In the genomic region with DNA sequence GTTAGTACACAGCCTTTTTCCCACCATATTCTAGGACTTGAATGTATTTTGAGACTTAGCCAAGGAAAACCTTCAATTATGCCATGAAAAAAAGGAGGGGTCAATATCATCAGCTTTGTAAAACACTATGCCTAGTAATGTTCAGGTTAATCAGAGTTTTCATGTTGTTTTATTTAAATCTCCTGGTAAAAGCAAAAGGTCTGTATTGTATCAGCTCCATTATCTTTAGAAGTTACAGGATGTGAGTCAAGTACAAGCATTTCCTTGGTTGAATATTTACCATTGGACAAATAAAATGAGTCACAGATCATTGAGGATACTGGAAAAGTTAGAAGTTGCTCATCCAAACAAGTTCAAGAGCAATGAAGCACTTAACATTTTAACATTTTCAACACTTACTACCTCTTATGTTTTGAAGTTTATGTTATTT, we compare ENCODE assay signal across 11 cellular contexts.
DNase-seq lines count a peak whose midpoint lies in the region; ATAC-seq and TF ChIP-seq lines count a peak whose summit lies in the region.
"Had no signal": no experiment of that assay in that cellular context is flagged by ENCODE, and none has a peak within 500 bp of the region (broad histone marks: within the 10 kb centered on the region; RNA-seq: fewer than 3 reads in every experiment).

No MANE protein-coding gene starts in this region.

- H3K4me1 ChIP-seq in SK-N-SH (ENCODE audit: control insufficient read depth in 1 of 2, insufficient read depth in 2 of 2, low read depth in 1 of 2, low read length in 1 of 2), result peaks cover 0 to 27% of the 10 kb centered on the region in 2 experiments; a peak in 3 of 4 replicates
- no peaks in the 10 kb centered on the region for H3K4me1 ChIP-seq in adrenal gland (replicated peaks in 1 of 2)

- peaks cover 24% of the 10 kb centered on the region for H3F3A ChIP-seq in SK-N-SH (replicated peaks; ENCODE audit: insufficient read depth)

- no peaks in the 10 kb centered on the region for H3K4me1 Mint-ChIP-seq in activated CD4-positive, alpha-beta T cell treated with anti-CD3 and anti-CD28 coated beads, Interleukin-2, amount 10 ng/mL, durations not matched to agents 7 days and 5 days

- in situ Hi-C loops in GM13977 (cut with MboI; ENCODE audit: low pct_unique_long_range_greater_than_20kb, low sequenced_read_pairs, unreplicated experiment), result no loop called here

- H3K27ac ChIP-seq in SK-N-SH (ENCODE audit: low read depth in 2 of 2, low read length in 1 of 2) (peak overlapping the region; percentile 74; a peak in 3 of 4 replicates), adrenal gland (no peak overlapping the region)

- no peaks in the 10 kb centered on the region for H3K9me3 Mint-ChIP-seq in activated CD4-positive, alpha-beta T cell treated with anti-CD3 and anti-CD28 coated beads, Interleukin-2, amount 10 ng/mL, durations not matched to agents 7 days and 5 days

- peak; percentile 39 to 92; a peak in 3 of 4 replicates for TF ChIP-seq EP300 in SK-N-SH (IDR thresholded peaks at IDR 0.05; ENCODE audit: borderline replicate concordance in 1 of 2, low read depth in 1 of 2, low read length in 1 of 2)

- H3K4me3 Mint-ChIP-seq in activated CD4-positive, alpha-beta T cell treated with anti-CD3 and anti-CD28 coated beads, Interleukin-2, amount 10 ng/mL, durations not matched to agents 7 days and 5 days, result no peak overlapping the region

- H3K36me3 Mint-ChIP-seq in activated CD4-positive, alpha-beta T cell treated with anti-CD3 and anti-CD28 coated beads, Interleukin-2, amount 10 ng/mL, durations not matched to agents 7 days and 5 days (ENCODE audit: low read depth), result no peaks in the 10 kb centered on the region

- H3K36me3 ChIP-seq in SK-N-SH (replicated peaks in 1 of 2; ENCODE audit: control insufficient read depth in 1 of 2, insufficient read depth in 2 of 2, low read length in 1 of 2) (peaks cover 16 to 29% of the 10 kb centered on the region in 2 experiments), adrenal gland (replicated peaks in 1 of 2) (no peaks in the 10 kb centered on the region)

- H3K79me2 ChIP-seq in SK-N-SH (ENCODE audit: insufficient read depth), result no peaks in the 10 kb centered on the region

- CTCF ChIA-PET in SK-N-SH (lab: Yijun Ruan, JAX), result interaction anchor here (2.0 kb wide), 1 partner anchor 181 kb away, joined by 8 read pairs; no protein-coding TSS in a partner anchor
- CTCF ChIA-PET in activated CD4-positive, alpha-beta T cell treated with anti-CD3 and anti-CD28 coated beads, Interleukin-2, amount 10 ng/mL, durations not matched to agents 7 days and 5 days (lab: Charles Lee), result no interaction called here

- H3K9me3 ChIP-seq in SK-N-SH (no peaks in the 10 kb centered on the region), adrenal gland (replicated peaks in 1 of 3) (no peaks in the 10 kb centered on the region)

- H2AFZ ChIP-seq in SK-N-SH (ENCODE audit: low read depth), result no peak overlapping the region

- H4K20me1 ChIP-seq in SK-N-SH (ENCODE audit: insufficient read depth), result no peaks in the 10 kb centered on the region

- TF ChIP-seq POLR2A in adrenal gland (IDR thresholded peaks at IDR 0.05), result no peak

- TF ChIP-seq RAD21 in SK-N-SH (IDR thresholded peaks at IDR 0.05; ENCODE audit: low read length), result no peak

- no peak for ATAC-seq in HG03439 (IDR thresholded peaks at IDR 0.05; ENCODE audit: unreplicated experiment)

- no peaks in the 10 kb centered on the region for H3K9me2 ChIP-seq in SK-N-SH

- POLR2A ChIA-PET in SK-N-SH (lab: Yijun Ruan, JAX), result no interaction called here
- POLR2A ChIA-PET in activated CD4-positive, alpha-beta T cell treated with anti-CD3 and anti-CD28 coated beads, Interleukin-2, amount 10 ng/mL, durations not matched to agents 7 days and 5 days (lab: Charles Lee), result no interaction called here

- no peak for TF ChIP-seq CTCF in SK-N-SH (IDR thresholded peaks at IDR 0.05)
- TF ChIP-seq CTCF in fibroblast of pulmonary artery (IDR thresholded peaks at IDR 0.05; ENCODE audit: low read length, missing control alignments), result no peak
- no peak for TF ChIP-seq CTCF in GM13977 (IDR thresholded peaks at IDR 0.05; ENCODE audit: extremely low read depth, insufficient read depth, missing control alignments)
- no peak for TF ChIP-seq CTCF in adrenal gland (IDR thresholded peaks at IDR 0.05)

- no peak overlapping the region for H3K27ac Mint-ChIP-seq in activated CD4-positive, alpha-beta T cell treated with anti-CD3 and anti-CD28 coated beads, Interleukin-2, amount 10 ng/mL, durations not matched to agents 7 days and 5 days

- H3K27me3 ChIP-seq in SK-N-SH (ENCODE audit: insufficient read depth) (no peaks in the 10 kb centered on the region), adrenal gland (no peaks in the 10 kb centered on the region)

- peaks cover 23% of the 10 kb centered on the region for H3K27me3 Mint-ChIP-seq in activated CD4-positive, alpha-beta T cell treated with anti-CD3 and anti-CD28 coated beads, Interleukin-2, amount 10 ng/mL, durations not matched to agents 7 days and 5 days

- peak overlapping the region; percentile 6; the same call in 1 of the 2 replicates for H3K4me2 ChIP-seq in SK-N-SH

- H3K4me3 ChIP-seq in SK-N-SH (ENCODE audit: low read depth in 2 of 2, low read length in 1 of 2) (no peak overlapping the region), fibroblast of pulmonary artery (replicated peaks; ENCODE audit: low read depth, low read length) (no peak overlapping the region), adrenal gland (no peak overlapping the region)

- no peak overlapping the region for H3K9ac ChIP-seq in SK-N-SH

- DNase-seq in ELR (ENCODE audit: low read depth), result peak; percentile 89
- DNase-seq in SK-N-SH, result no peak
- peak; percentile 74 for DNase-seq in fibroblast of pulmonary artery (ENCODE audit: low read depth)
- peak; percentile 75 for DNase-seq in pulmonary artery endothelial cell (ENCODE audit: low read depth, low spot score)
- DNase-seq in activated CD4-positive, alpha-beta T cell treated with anti-CD3 and anti-CD28 coated beads, Interleukin-2, amount 10 ng/mL, durations not matched to agents 7 days and 5 days, result no peak
- DNase-seq in GM13977 (ENCODE audit: low spot score), result no peak
- no peak for DNase-seq in adrenal gland
- DNase-seq: activated CD8-positive, alpha-beta memory T cell treated with anti-CD3 and anti-CD28 coated beads, Interleukin-2, amount 50 U/mL, for 48 hours; caudate nucleus; DMS 273 treated with DMSO at 0.1 percent for 48 hours had no signal

- intact Hi-C loops in adrenal gland (cut with DNase I), result no loop called here

TF ChIP-seq in SK-N-SH, 30 proteins besides CTCF, POLR2A, EP300 and RAD21 (continues in another document):
- no peak for TF ChIP-seq ELF1 (IDR thresholded peaks at IDR 0.05)
- peak; percentile 76; the same call in 1 of the 2 replicates for TF ChIP-seq RXRA (IDR thresholded peaks at IDR 0.05; ENCODE audit: borderline replicate concordance, low read depth)
- peak; percentile 61; the same call in 1 of the 2 replicates for TF ChIP-seq POLR2AphosphoS5 (IDR thresholded peaks at IDR 0.05; ENCODE audit: low read depth, low read length)
- TF ChIP-seq, protein P1, sequence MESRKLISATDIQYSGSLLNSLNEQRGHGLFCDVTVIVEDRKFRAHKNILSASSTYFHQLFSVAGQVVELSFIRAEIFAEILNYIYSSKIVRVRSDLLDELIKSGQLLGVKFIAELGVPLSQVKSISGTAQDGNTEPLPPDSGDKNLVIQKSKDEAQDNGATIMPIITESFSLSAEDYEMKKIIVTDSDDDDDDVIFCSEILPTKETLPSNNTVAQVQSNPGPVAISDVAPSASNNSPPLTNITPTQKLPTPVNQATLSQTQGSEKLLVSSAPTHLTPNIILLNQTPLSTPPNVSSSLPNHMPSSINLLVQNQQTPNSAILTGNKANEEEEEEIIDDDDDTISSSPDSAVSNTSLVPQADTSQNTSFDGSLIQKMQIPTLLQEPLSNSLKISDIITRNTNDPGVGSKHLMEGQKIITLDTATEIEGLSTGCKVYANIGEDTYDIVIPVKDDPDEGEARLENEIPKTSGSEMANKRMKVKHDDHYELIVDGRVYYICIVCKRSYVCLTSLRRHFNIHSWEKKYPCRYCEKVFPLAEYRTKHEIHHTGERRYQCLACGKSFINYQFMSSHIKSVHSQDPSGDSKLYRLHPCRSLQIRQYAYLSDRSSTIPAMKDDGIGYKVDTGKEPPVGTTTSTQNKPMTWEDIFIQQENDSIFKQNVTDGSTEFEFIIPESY (IDR thresholded peaks at IDR 0.05; ENCODE audit: borderline replicate concordance, low read depth), result peak; percentile 48; the same call in 1 of the 2 replicates
- peak; percentile 98 for TF ChIP-seq TCF12 (IDR thresholded peaks at IDR 0.05)
- peak; percentile 70 for TF ChIP-seq NFIC (IDR thresholded peaks at IDR 0.05; ENCODE audit: borderline replicate concordance)
- TF ChIP-seq JUND (IDR thresholded peaks at IDR 0.05), result peak; percentile 96
- peak; percentile 85 for TF ChIP-seq FOXM1 (IDR thresholded peaks at IDR 0.05; ENCODE audit: low read depth)
- TF ChIP-seq, protein P2, sequence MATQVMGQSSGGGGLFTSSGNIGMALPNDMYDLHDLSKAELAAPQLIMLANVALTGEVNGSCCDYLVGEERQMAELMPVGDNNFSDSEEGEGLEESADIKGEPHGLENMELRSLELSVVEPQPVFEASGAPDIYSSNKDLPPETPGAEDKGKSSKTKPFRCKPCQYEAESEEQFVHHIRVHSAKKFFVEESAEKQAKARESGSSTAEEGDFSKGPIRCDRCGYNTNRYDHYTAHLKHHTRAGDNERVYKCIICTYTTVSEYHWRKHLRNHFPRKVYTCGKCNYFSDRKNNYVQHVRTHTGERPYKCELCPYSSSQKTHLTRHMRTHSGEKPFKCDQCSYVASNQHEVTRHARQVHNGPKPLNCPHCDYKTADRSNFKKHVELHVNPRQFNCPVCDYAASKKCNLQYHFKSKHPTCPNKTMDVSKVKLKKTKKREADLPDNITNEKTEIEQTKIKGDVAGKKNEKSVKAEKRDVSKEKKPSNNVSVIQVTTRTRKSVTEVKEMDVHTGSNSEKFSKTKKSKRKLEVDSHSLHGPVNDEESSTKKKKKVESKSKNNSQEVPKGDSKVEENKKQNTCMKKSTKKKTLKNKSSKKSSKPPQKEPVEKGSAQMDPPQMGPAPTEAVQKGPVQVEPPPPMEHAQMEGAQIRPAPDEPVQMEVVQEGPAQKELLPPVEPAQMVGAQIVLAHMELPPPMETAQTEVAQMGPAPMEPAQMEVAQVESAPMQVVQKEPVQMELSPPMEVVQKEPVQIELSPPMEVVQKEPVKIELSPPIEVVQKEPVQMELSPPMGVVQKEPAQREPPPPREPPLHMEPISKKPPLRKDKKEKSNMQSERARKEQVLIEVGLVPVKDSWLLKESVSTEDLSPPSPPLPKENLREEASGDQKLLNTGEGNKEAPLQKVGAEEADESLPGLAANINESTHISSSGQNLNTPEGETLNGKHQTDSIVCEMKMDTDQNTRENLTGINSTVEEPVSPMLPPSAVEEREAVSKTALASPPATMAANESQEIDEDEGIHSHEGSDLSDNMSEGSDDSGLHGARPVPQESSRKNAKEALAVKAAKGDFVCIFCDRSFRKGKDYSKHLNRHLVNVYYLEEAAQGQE (IDR thresholded peaks at IDR 0.05; ENCODE audit: low read depth, low read length), result no peak
- peak; percentile 51; the same call in 1 of the 2 replicates for TF ChIP-seq MEF2A (IDR thresholded peaks at IDR 0.05; ENCODE audit: borderline replicate concordance, low read depth)
- TF ChIP-seq TEAD4 (IDR thresholded peaks at IDR 0.05; ENCODE audit: borderline replicate concordance, insufficient read depth), result peak; percentile 82
- no peak for TF ChIP-seq RFX5 (IDR thresholded peaks at IDR 0.05; ENCODE audit: low read length)

Comparison
In these comparisons a context has a peak if more than half of its experiments do, and no peak if none do; other contexts are left out.
1. DNase-seq: peak in ELR (single experiment), fibroblast of pulmonary artery (single experiment) and pulmonary artery endothelial cell (single experiment); none in SK-N-SH (single experiment), activated CD4-positive, alpha-beta T cell treated with anti-CD3 and anti-CD28 coated beads, Interleukin-2, amount 10 ng/mL, durations not matched to agents 7 days and 5 days (single experiment), GM13977 (single experiment) and adrenal gland (0 of 7).
2. H3K27ac ChIP-seq: peak in SK-N-SH (2 of 2); none in adrenal gland (0 of 5).